In genomic region chr19:48999481-49000325, GRCh38 we compare ENCODE assay signal across 9 cellular contexts. TPM values are rescaled to one million over a fixed set of nuclear protein-coding genes. Genes with fewer than 3 reads are reported as not detected.
DNase-seq lines count a peak whose midpoint lies in the region; ATAC-seq and TF ChIP-seq lines count a peak whose summit lies in the region.
"Had no signal": no experiment of that assay in that cellular context is flagged by ENCODE, and none has a peak within 500 bp of the region (broad histone marks: within the 10 kb centered on the region; RNA-seq: fewer than 3 reads in every experiment).

No MANE protein-coding gene starts in this region.

- no peaks in the 10 kb centered on the region for H3K27me3 Mint-ChIP-seq in CD4-positive, alpha-beta memory T cell
- H3K27me3 Mint-ChIP-seq: IgD-negative memory B cell had no signal

- no peak overlapping the region for H3K4me3 ChIP-seq in CD4-positive, alpha-beta memory T cell (ENCODE audit: low read length in 2 of 2)
- no peak overlapping the region for H3K4me3 ChIP-seq in WI38 (ENCODE audit: low read depth, low read length)
- no peak overlapping the region for H3K4me3 ChIP-seq in lung

- 61 to 71% methylated on average over 16 of the region's 16 CpGs for WGBS in lung, 2 donors

- H3K27ac ChIP-seq in CD4-positive, alpha-beta memory T cell (ENCODE audit: low read depth, low read length) = no peak overlapping the region
- no peak overlapping the region for H3K27ac ChIP-seq in lung (ENCODE audit: low read depth in 1 of 2, low read length in 1 of 2)

- no peaks in the 10 kb centered on the region for H3K9me3 ChIP-seq in CD4-positive, alpha-beta memory T cell (ENCODE audit: control insufficient read depth in 1 of 2, low read length in 2 of 2)
- no peaks in the 10 kb centered on the region for H3K9me3 ChIP-seq in lung (ENCODE audit: control insufficient read depth in 2 of 2, insufficient read depth in 1 of 2, low read length in 1 of 2)

- H3K36me3 Mint-ChIP-seq in CD4-positive, alpha-beta memory T cell = peaks cover 7 to 16% of the 10 kb centered on the region in 2 donors
- peaks cover 62% of the 10 kb centered on the region for H3K36me3 Mint-ChIP-seq in stimulated activated effector memory CD8-positive, alpha-beta T cell treated with anti-CD3 and anti-CD28 coated beads, Interleukin-12 subunit alpha, Interleukin-12 subunit beta, amount 100 ng/mL, for 72 hours

- H3K27ac Mint-ChIP-seq in CD4-positive, alpha-beta memory T cell = peak overlapping the region in 1 of 7 donors; percentile 46
- no peak overlapping the region for H3K27ac Mint-ChIP-seq in stimulated activated effector memory CD8-positive, alpha-beta T cell treated with anti-CD3 and anti-CD28 coated beads, Interleukin-12 subunit alpha, Interleukin-12 subunit beta, amount 100 ng/mL, for 72 hours

- POLR2A ChIA-PET in CD4-positive, alpha-beta memory T cell (lab: Charles Lee; ENCODE audit: partially characterized antibody) = interaction anchor here (0.7 to 1.4 kb wide), 4 partner anchors 12 to 98 kb away, joined by 3 to 8 read pairs (median 4); no protein-coding TSS in a partner anchor

- intact Hi-C loops in CD4-positive, alpha-beta memory T cell (cut with micrococcal nuclease) = loop anchor here (2.0 to 10.0 kb wide), 2 partner anchors 55 to 199 kb away; partner anchors contain the start of gene CGB7

- no peaks in the 10 kb centered on the region for H3K9me3 Mint-ChIP-seq in CD4-positive, alpha-beta memory T cell
- H3K9me3 Mint-ChIP-seq in stimulated activated effector memory CD8-positive, alpha-beta T cell treated with anti-CD3 and anti-CD28 coated beads, Interleukin-12 subunit alpha, Interleukin-12 subunit beta, amount 100 ng/mL, for 72 hours = no peaks in the 10 kb centered on the region
- H3K9me3 Mint-ChIP-seq: IgD-negative memory B cell had no signal

- ATAC-seq in lung (ENCODE audit: insufficient read depth, low FRiP score) = no peak
- peak; percentile 90 for ATAC-seq in stimulated activated effector memory CD8-positive, alpha-beta T cell treated with anti-CD3 and anti-CD28 coated beads, Interleukin-12 subunit alpha, Interleukin-12 subunit beta, amount 100 ng/mL, for 72 hours
- no peak for ATAC-seq in HG02678 (IDR thresholded peaks at IDR 0.05; ENCODE audit: unreplicated experiment)

- no peaks in the 10 kb centered on the region for H3K27me3 ChIP-seq in CD4-positive, alpha-beta memory T cell (ENCODE audit: insufficient read depth, low read length)
- no peaks in the 10 kb centered on the region for H3K27me3 ChIP-seq in lung (ENCODE audit: control insufficient read depth, insufficient read depth)

- H3K4me1 Mint-ChIP-seq in CD4-positive, alpha-beta memory T cell = peaks cover 7 to 24% (median 15%) of the 10 kb centered on the region in 4 donors
- peaks cover 29% of the 10 kb centered on the region for H3K4me1 Mint-ChIP-seq in stimulated activated effector memory CD8-positive, alpha-beta T cell treated with anti-CD3 and anti-CD28 coated beads, Interleukin-12 subunit alpha, Interleukin-12 subunit beta, amount 100 ng/mL, for 72 hours

- DNase-seq in CD4-positive, alpha-beta memory T cell = peak; percentile 64 to 76 (median 69)
- peak; percentile 85 for DNase-seq in HuH-7 (ENCODE audit: low spot score)
- DNase-seq in central memory CD4-positive, alpha-beta T cell = peak; percentile 60
- peak; percentile 56 for DNase-seq in lung (ENCODE audit: low spot score)
- peak; percentile 54 to 76 for DNase-seq in stimulated activated effector memory CD8-positive, alpha-beta T cell treated with anti-CD3 and anti-CD28 coated beads, Interleukin-12 subunit alpha, Interleukin-12 subunit beta, amount 100 ng/mL, for 72 hours (ENCODE audit: low spot score in 2 of 2)
- DNase-seq in C1 segment of cervical spinal cord (lab: John Stamatoyannopoulos, UW) = no peak

- CTCF ChIA-PET in CD4-positive, alpha-beta memory T cell (lab: Charles Lee; ENCODE audit: partially characterized antibody) = interaction anchor here (0.8 to 3.6 kb wide), 20 partner anchors 8 to 204 kb away, joined by 3 to 24 read pairs (median 4); no protein-coding TSS in a partner anchor

- peak overlapping the region in 1 of 8 donors; percentile 8 for H3K4me3 Mint-ChIP-seq in CD4-positive, alpha-beta memory T cell
- H3K4me3 Mint-ChIP-seq in stimulated activated effector memory CD8-positive, alpha-beta T cell treated with anti-CD3 and anti-CD28 coated beads, Interleukin-12 subunit alpha, Interleukin-12 subunit beta, amount 100 ng/mL, for 72 hours = no peak overlapping the region

- no peaks in the 10 kb centered on the region for H3K36me3 ChIP-seq in CD4-positive, alpha-beta memory T cell (ENCODE audit: insufficient read depth, low read length)
- H3K36me3 ChIP-seq in lung (ENCODE audit: control insufficient read depth in 2 of 2, insufficient read depth in 2 of 2, low read length in 2 of 2) = peaks cover 10 to 12% of the 10 kb centered on the region in 2 donors

- peak; percentile 72 for TF ChIP-seq CTCF in WI38 (IDR thresholded peaks at IDR 0.05; ENCODE audit: low read depth, low read length)
- TF ChIP-seq CTCF in lung (IDR thresholded peaks at IDR 0.05; ENCODE audit: control extremely low read depth, extremely low read depth) = peak; percentile 45

- H3K4me1 ChIP-seq in CD4-positive, alpha-beta memory T cell (ENCODE audit: insufficient read depth, low read length) = peaks cover 3% of the 10 kb centered on the region
- H3K4me1 ChIP-seq in lung (ENCODE audit: control insufficient read depth in 2 of 2, insufficient read depth in 2 of 2, low read length in 2 of 2) = peaks cover 0 to 3% of the 10 kb centered on the region in 2 donors

RNA-seq across cellular contexts. Expression of gene RUVBL2, which starts 6.0 kb away (rescaled TPM):
- total RNA-seq in CD4-positive, alpha-beta memory T cell = 10 to 100 TPM; 27.9 to 28.5 TPM
- polyA plus RNA-seq in CD4-positive, alpha-beta memory T cell = 10 to 100 TPM; 48.6 to 51.9 TPM
- 100 to 1,000 TPM in 1 of 2 donors, 10 to 100 TPM in 1; 85.6 to 108 TPM for total RNA-seq in lung
- polyA plus RNA-seq in lung = 100 to 1,000 TPM in 1 of 2 donors, 10 to 100 TPM in 1; 80.7 to 112 TPM

RNA-seq across cellular contexts. Expression of gene GYS1, which starts 6.6 kb away (rescaled TPM):
- total RNA-seq in CD4-positive, alpha-beta memory T cell = 10 to 100 TPM; 56.2 to 56.4 TPM
- 10 to 100 TPM; 30.6 to 31.4 TPM for polyA plus RNA-seq in CD4-positive, alpha-beta memory T cell
- 10 to 100 TPM; 34.1 to 49.7 TPM for total RNA-seq in lung
- polyA plus RNA-seq in lung = 10 to 100 TPM; 22.7 to 29.7 TPM

RNA-seq across cellular contexts. Expression of gene LHB, which starts 17.2 kb away (rescaled TPM):
- not detected for total RNA-seq in CD4-positive, alpha-beta memory T cell
- polyA plus RNA-seq in CD4-positive, alpha-beta memory T cell = under 1 TPM in 1 of 2 donors, not detected in 1; 0.49 TPM
- total RNA-seq in lung = under 1 TPM in 1 of 2 donors, not detected in 1; 0.74 TPM
- under 1 TPM; 0.32 to 0.67 TPM for polyA plus RNA-seq in lung

RNA-seq across cellular contexts. Expression of gene CGB3, which starts 24.4 kb away (rescaled TPM):
- total RNA-seq in CD4-positive, alpha-beta memory T cell = not detected
- not detected for polyA plus RNA-seq in CD4-positive, alpha-beta memory T cell
- not detected for total RNA-seq in lung
- not detected for polyA plus RNA-seq in lung
- polyA plus RNA-seq: IgD-negative memory B cell had no signal

RNA-seq across cellular contexts. Expression of gene CGB2, which starts 32.0 kb away (rescaled TPM):
- total RNA-seq in CD4-positive, alpha-beta memory T cell = not detected
- polyA plus RNA-seq in CD4-positive, alpha-beta memory T cell = not detected
- total RNA-seq in lung = under 1 TPM in 1 of 2 donors, not detected in 1; 0.58 TPM
- not detected for polyA plus RNA-seq in lung
- polyA plus RNA-seq: IgD-negative memory B cell had no signal

Comparison
In these comparisons a context has a peak if more than half of its experiments do, and no peak if none do; other contexts are left out.
1. DNase-seq: peak in CD4-positive, alpha-beta memory T cell (5 of 5), HuH-7 (single experiment), central memory CD4-positive, alpha-beta T cell (single experiment), lung (single experiment) and stimulated activated effector memory CD8-positive, alpha-beta T cell treated with anti-CD3 and anti-CD28 coated beads, Interleukin-12 subunit alpha, Interleukin-12 subunit beta, amount 100 ng/mL, for 72 hours (2 of 2); none in C1 segment of cervical spinal cord (0 of 14).